8 cellular contexts compared by ENCODE assay signal in genomic region chr5:55993628-55994501, GRCh38. TPM values are rescaled to one million over a fixed set of nuclear protein-coding genes. Genes with fewer than 3 reads are reported as not detected.
DNase-seq lines count a peak whose midpoint lies in the region; ATAC-seq lines count a peak whose summit lies in the region.

No MANE protein-coding gene starts in this region.

- peak overlapping the region; percentile 45 for H3K4me3 ChIP-seq in iPS-11a (ENCODE audit: low read depth, low read length)

- H3K9me3 Mint-ChIP-seq in activated T-cell treated with anti-CD3 and anti-CD28 coated beads, Interleukin-2, amount 50 U/mL, for 4 hours, result peaks cover 5% of the 10 kb centered on the region
- H3K9me3 Mint-ChIP-seq in activated naive CD4-positive, alpha-beta T cell treated with anti-CD3 and anti-CD28 coated beads, Interleukin-2, amount 50 U/mL, for 72 hours, result peaks cover 0 to 5% of the 10 kb centered on the region in 2 donors
- H3K9me3 Mint-ChIP-seq in stimulated activated effector memory CD8-positive, alpha-beta T cell treated with anti-CD3 and anti-CD28 coated beads, Interleukin-12 subunit alpha, Interleukin-12 subunit beta, amount 100 ng/mL, for 72 hours, result peaks cover 3% of the 10 kb centered on the region

- H3K36me3 Mint-ChIP-seq in activated T-cell treated with anti-CD3 and anti-CD28 coated beads, Interleukin-2, amount 50 U/mL, for 4 hours (ENCODE audit: insufficient read depth), result peaks cover 28% of the 10 kb centered on the region
- peaks cover 19 to 27% of the 10 kb centered on the region in 2 donors for H3K36me3 Mint-ChIP-seq in activated naive CD4-positive, alpha-beta T cell treated with anti-CD3 and anti-CD28 coated beads, Interleukin-2, amount 50 U/mL, for 72 hours
- H3K36me3 Mint-ChIP-seq in stimulated activated effector memory CD8-positive, alpha-beta T cell treated with anti-CD3 and anti-CD28 coated beads, Interleukin-12 subunit alpha, Interleukin-12 subunit beta, amount 100 ng/mL, for 72 hours, result peaks cover 21% of the 10 kb centered on the region

- H3K4me1 Mint-ChIP-seq in activated T-cell treated with anti-CD3 and anti-CD28 coated beads, Interleukin-2, amount 50 U/mL, for 4 hours (ENCODE audit: low read depth), result peaks cover 64% of the 10 kb centered on the region
- H3K4me1 Mint-ChIP-seq in stimulated activated effector memory CD8-positive, alpha-beta T cell treated with anti-CD3 and anti-CD28 coated beads, Interleukin-12 subunit alpha, Interleukin-12 subunit beta, amount 100 ng/mL, for 72 hours, result peaks cover 55% of the 10 kb centered on the region

- no peaks in the 10 kb centered on the region for H3K27me3 Mint-ChIP-seq in activated T-cell treated with anti-CD3 and anti-CD28 coated beads, Interleukin-2, amount 50 U/mL, for 4 hours (ENCODE audit: low read depth)

- no peak for ATAC-seq in activated T-cell treated with anti-CD3 and anti-CD28 coated beads, Interleukin-2, amount 50 U/mL, for 4 hours
- no peak for ATAC-seq in activated naive CD4-positive, alpha-beta T cell treated with anti-CD3 and anti-CD28 coated beads, Interleukin-2, amount 50 U/mL, for 72 hours
- no peak for ATAC-seq in stimulated activated effector memory CD8-positive, alpha-beta T cell treated with anti-CD3 and anti-CD28 coated beads, Interleukin-12 subunit alpha, Interleukin-12 subunit beta, amount 100 ng/mL, for 72 hours

- no peak for DNase-seq in activated T-cell treated with anti-CD3 and anti-CD28 coated beads, Interleukin-2, amount 50 U/mL, for 4 hours
- DNase-seq in activated T-cell treated with anti-CD3 and anti-CD28 coated beads for 4 hours, result no peak
- DNase-seq in activated naive CD4-positive, alpha-beta T cell treated with anti-CD3 and anti-CD28 coated beads, Interleukin-2, amount 50 U/mL, for 72 hours (ENCODE audit: low spot score in 2 of 2), result no peak
- DNase-seq in stimulated activated effector memory CD8-positive, alpha-beta T cell treated with anti-CD3 and anti-CD28 coated beads, Interleukin-12 subunit alpha, Interleukin-12 subunit beta, amount 100 ng/mL, for 72 hours (ENCODE audit: low spot score in 2 of 2), result no peak
- DNase-seq in AML-193 (lab: John Stamatoyannopoulos, UW), result no peak
- no peak for DNase-seq in activated CD4-positive, CD25-positive, alpha-beta regulatory T cell (lab: John Stamatoyannopoulos, UW)
- DNase-seq in SKM-1 treated with dmso at 0.1 percent for 144 hours (lab: John Stamatoyannopoulos, UW; ENCODE audit: unreplicated experiment), result no peak

- H3K4me3 Mint-ChIP-seq in activated T-cell treated with anti-CD3 and anti-CD28 coated beads, Interleukin-2, amount 50 U/mL, for 4 hours, result peak overlapping the region; percentile 99
- H3K4me3 Mint-ChIP-seq in stimulated activated effector memory CD8-positive, alpha-beta T cell treated with anti-CD3 and anti-CD28 coated beads, Interleukin-12 subunit alpha, Interleukin-12 subunit beta, amount 100 ng/mL, for 72 hours, result peak overlapping the region; percentile 86

- peak overlapping the region; percentile 99 to 100 for H3K27ac Mint-ChIP-seq in activated naive CD4-positive, alpha-beta T cell treated with anti-CD3 and anti-CD28 coated beads, Interleukin-2, amount 50 U/mL, for 72 hours
- H3K27ac Mint-ChIP-seq in stimulated activated effector memory CD8-positive, alpha-beta T cell treated with anti-CD3 and anti-CD28 coated beads, Interleukin-12 subunit alpha, Interleukin-12 subunit beta, amount 100 ng/mL, for 72 hours, result peak overlapping the region; percentile 93

RNA-seq across cellular contexts. Expression of gene IL6ST, which starts 0.9 kb away (rescaled TPM):
- 10 to 100 TPM; 74.9 to 97.1 (median 79.1) TPM for total RNA-seq in activated T-cell treated with anti-CD3 and anti-CD28 coated beads, Interleukin-2, amount 50 U/mL, for 4 hours
- total RNA-seq in activated naive CD4-positive, alpha-beta T cell treated with anti-CD3 and anti-CD28 coated beads, Interleukin-2, amount 50 U/mL, for 72 hours, result 10 to 100 TPM; 47.8 to 84.0 TPM
